17 cellular contexts compared by ENCODE assay signal in genomic region chr22:44269117-44269498, GRCh38. TPM values are rescaled to one million over a fixed set of nuclear protein-coding genes. Genes with fewer than 3 reads are reported as not detected.
A peak's percentile ranks its signal among the peaks of the same experiment; 100 is the strongest.
DNase-seq lines count a peak whose midpoint lies in the region; FAIRE-seq and TF ChIP-seq lines count a peak whose summit lies in the region.
"Had no signal": no experiment of that assay in that cellular context is flagged by ENCODE, and none has a peak within 500 bp of the region (broad histone marks: within the 10 kb centered on the region; RNA-seq: fewer than 3 reads in every experiment).

No MANE protein-coding gene starts in this region.

- H2BK120ac ChIP-seq in H1 (replicated peaks; ENCODE audit: low read depth, low read length) (no peak overlapping the region), neuronal stem cell (ENCODE audit: low read depth, low read length) (no peak overlapping the region)

- H3K4me3 ChIP-seq in HEK293 (ENCODE audit: low read depth, low read length): no peak overlapping the region
- H3K4me3 ChIP-seq in H1 (ENCODE audit: extremely low read depth in 1 of 4, insufficient read depth in 2 of 4, low read depth in 3 of 4, low read length in 4 of 4): no peak overlapping the region
- peak overlapping the region in 1 of 2 donors; percentile 3 for H3K4me3 ChIP-seq in neuronal stem cell (ENCODE audit: low read length in 2 of 2)
- H3K4me3 ChIP-seq in CD4-positive, alpha-beta memory T cell (ENCODE audit: low read length in 2 of 2): no peak overlapping the region

- CTCF ChIA-PET in HEK293 (lab: Yijun Ruan, JAX) (no interaction called here), H1 (lab: Charles Lee; ENCODE audit: partially characterized antibody) (no interaction called here)
- CTCF ChIA-PET in CD4-positive, alpha-beta memory T cell (lab: Charles Lee; ENCODE audit: partially characterized antibody): no interaction called here

- no peaks in the 10 kb centered on the region for H3K36me3 Mint-ChIP-seq in CD4-positive, alpha-beta memory T cell
- H3K36me3 Mint-ChIP-seq: CD8-positive, alpha-beta T cell had no signal

- H3K23me2 ChIP-seq in H1 (ENCODE audit: low read depth, low read length): peaks cover 9% of the 10 kb centered on the region; the same call in 1 of the 2 replicates

- no peak overlapping the region for H2AFZ ChIP-seq in H1 (ENCODE audit: low read length)
- H2AFZ ChIP-seq in neuronal stem cell (ENCODE audit: low read length): no peak overlapping the region

- no peak overlapping the region for H4K5ac ChIP-seq in H1 (ENCODE audit: insufficient read length, low read depth, low read length)

- TF ChIP-seq RAD21 in H1 (IDR thresholded peaks at IDR 0.05 in 1 of 2, conservative IDR thresholded peaks at IDR 0.05 in 1 of 2; ENCODE audit: low read depth in 2 of 2, low read length in 2 of 2): no peak

- H3K79me2 ChIP-seq in H1 (ENCODE audit: control insufficient read depth in 1 of 2, insufficient read depth in 2 of 2, low read length in 2 of 2): no peaks in the 10 kb centered on the region

- H3K23ac ChIP-seq in H1 (ENCODE audit: insufficient read length): no peak overlapping the region
- peak overlapping the region; percentile 57 for H3K23ac ChIP-seq in neuronal stem cell (ENCODE audit: low read depth, low read length, poor library complexity)

- H3K18ac ChIP-seq in H1 (ENCODE audit: extremely low read depth, low read length) (no peak overlapping the region), neuronal stem cell (ENCODE audit: low read length) (peak overlapping the region; percentile 50)

- H3K79me1 ChIP-seq in H1 (ENCODE audit: low read depth, low read length) (no peaks in the 10 kb centered on the region), neuronal stem cell (ENCODE audit: low read depth, low read length) (no peaks in the 10 kb centered on the region)

- peaks cover 0 to 5% of the 10 kb centered on the region in 2 experiments for H4K20me1 ChIP-seq in H1 (replicated peaks in 1 of 2; ENCODE audit: control insufficient read depth in 1 of 2, insufficient read depth in 2 of 2, low read length in 2 of 2)

- H4K91ac ChIP-seq in H1 (replicated peaks; ENCODE audit: insufficient read length, low read length) (peak overlapping the region; percentile 93), neuronal stem cell (ENCODE audit: low read depth, low read length, poor library complexity) (peak overlapping the region; percentile 33)

- no peaks in the 10 kb centered on the region for H3K27me3 ChIP-seq in H1 (replicated peaks in 1 of 4; ENCODE audit: control insufficient read depth in 3 of 4, extremely low read depth in 1 of 4, insufficient read depth in 3 of 4, low read length in 3 of 4)
- H3K27me3 ChIP-seq in neuronal stem cell (ENCODE audit: control insufficient read depth in 3 of 3, insufficient read depth in 3 of 3, low read depth in 1 of 3, low read length in 3 of 3): no peaks in the 10 kb centered on the region
- no peaks in the 10 kb centered on the region for H3K27me3 ChIP-seq in CD4-positive, alpha-beta memory T cell (ENCODE audit: insufficient read depth, low read length)

- H3K9ac ChIP-seq in H1 (replicated peaks in 1 of 4; ENCODE audit: extremely low read depth in 1 of 4, low read depth in 3 of 4, low read length in 3 of 4): 0 out of 7 replicates have a peak overlapping the region, but pooled peaks of 1 of the 4 experiments have one; percentile 17
- H3K9ac ChIP-seq in neuronal stem cell (ENCODE audit: low read depth, low read length, poor library complexity): no peak overlapping the region

- H3K4me2 ChIP-seq in H1 (ENCODE audit: insufficient read depth in 1 of 2, low read depth in 2 of 2, low read length in 2 of 2) (no peak overlapping the region), neuronal stem cell (ENCODE audit: insufficient read depth, low read length, poor library complexity, severe bottlenecking) (no peak overlapping the region)

- H3K36me3 ChIP-seq in HEK293 (ENCODE audit: control insufficient read depth in 2 of 2, insufficient read depth in 1 of 2, low read length in 2 of 2) (no peaks in the 10 kb centered on the region), H1 (ENCODE audit: control insufficient read depth in 2 of 4, insufficient read depth in 4 of 4, low read length in 3 of 4) (no peaks in the 10 kb centered on the region), neuronal stem cell (replicated peaks in 1 of 2; ENCODE audit: control insufficient read depth in 2 of 2, insufficient read depth in 2 of 2, low read length in 2 of 2) (no peaks in the 10 kb centered on the region)
- no peaks in the 10 kb centered on the region for H3K36me3 ChIP-seq in CD4-positive, alpha-beta memory T cell (ENCODE audit: insufficient read depth, low read length)

- no peak for FAIRE-seq in H1 (lab: Jason Lieb, UNC)
- FAIRE-seq: G401.6, GM12892 had no signal

- intact Hi-C loops in CD4-positive, alpha-beta memory T cell (cut with micrococcal nuclease): no loop called here

- H2BK12ac ChIP-seq in H1 (ENCODE audit: low read depth, low read length) (peak overlapping the region; percentile 86; the same call in 1 of the 2 replicates), neuronal stem cell (ENCODE audit: low read length) (peak overlapping the region; percentile 8)

- H3K56ac ChIP-seq in H1 (replicated peaks; ENCODE audit: insufficient read length, low read depth, low read length): peak overlapping the region; percentile 99

- H2BK20ac ChIP-seq in H1 (ENCODE audit: low read length): peak overlapping the region; percentile 66; the same call in 1 of the 2 replicates

- H4K8ac ChIP-seq in H1 (ENCODE audit: extremely low read depth, insufficient read depth, low read length): peak overlapping the region; percentile 35; the same call in 1 of the 2 replicates
- H4K8ac ChIP-seq in neuronal stem cell (ENCODE audit: low read depth, low read length): peak overlapping the region; percentile 94

- no peak for TF ChIP-seq EP300 in H1 (IDR thresholded peaks at IDR 0.05; ENCODE audit: borderline replicate concordance in 1 of 2, low read depth in 2 of 2, low read length in 2 of 2)

- H2BK5ac ChIP-seq in H1 (ENCODE audit: low read depth, low read length): no peak overlapping the region
- no peak overlapping the region for H2BK5ac ChIP-seq in neuronal stem cell (ENCODE audit: low read length)

- H3K4me3 Mint-ChIP-seq in CD4-positive, alpha-beta memory T cell: no peak overlapping the region
- H3K4me3 Mint-ChIP-seq: CD8-positive, alpha-beta T cell; H9; HFFc6 had no signal

- no peak for TF ChIP-seq POLR2A in H1 (IDR thresholded peaks at IDR 0.05; ENCODE audit: control extremely low read depth in 1 of 2, low read depth in 2 of 2, low read length in 2 of 2)

- POLR2A ChIA-PET in HEK293 (lab: Yijun Ruan, JAX): no interaction called here
- POLR2A ChIA-PET in H1 (lab: Charles Lee; ENCODE audit: partially characterized antibody): no interaction called here
- POLR2A ChIA-PET in CD4-positive, alpha-beta memory T cell (lab: Charles Lee; ENCODE audit: partially characterized antibody): no interaction called here

- no peak overlapping the region for H3K27ac Mint-ChIP-seq in CD4-positive, alpha-beta memory T cell
- H3K27ac Mint-ChIP-seq: CD8-positive, alpha-beta T cell; HFFc6 had no signal

- H3K4ac ChIP-seq in H1 (replicated peaks; ENCODE audit: insufficient read length, low read depth, low read length) (peak overlapping the region; percentile 65), neuronal stem cell (ENCODE audit: low read length) (no peak overlapping the region)

- H2AK5ac ChIP-seq in H1 (ENCODE audit: low read depth, low read length) (peak overlapping the region; percentile 95), neuronal stem cell (ENCODE audit: low read depth, low read length) (peak overlapping the region; percentile 5)

- H2BK15ac ChIP-seq in H1 (ENCODE audit: low read length) (peak overlapping the region; percentile 65; the same call in 1 of the 2 replicates), neuronal stem cell (ENCODE audit: low read length) (peak overlapping the region; percentile 64)

- peaks cover 0 to 1% (median 0%) of the 10 kb centered on the region in 8 donors for H3K9me3 Mint-ChIP-seq in CD4-positive, alpha-beta memory T cell
- H3K9me3 Mint-ChIP-seq: CD8-positive, alpha-beta T cell; HFFc6 had no signal

- H3K14ac ChIP-seq in H1 (ENCODE audit: insufficient read length) (no peak overlapping the region), neuronal stem cell (ENCODE audit: low read length) (peak overlapping the region; percentile 12)

- 78% methylated on average over 5 of the region's 5 CpGs; no CpG with 5 or more reads in 1 of the 2 experiments for WGBS in H1 (ENCODE audit: extremely low coverage in 1 of 2, insufficient coverage in 1 of 2, insufficient read length in 1 of 2, insufficient replicate concordance in 2 of 2, low coverage in 1 of 2, low lambda C conversion rate in 2 of 2, missing lambda C conversion rate in 1 of 2), 2 experiments
- 100% methylated on average over 2 of the region's 5 CpGs; no CpG with 5 or more reads in 1 of the 2 donors for WGBS in neuronal stem cell (ENCODE audit: extremely low coverage in 2 of 2, insufficient read length in 2 of 2, insufficient replicate concordance in 1 of 2), 2 donors

- H3K9me3 ChIP-seq in HEK293 (ENCODE audit: control insufficient read depth, insufficient read depth, low read depth, low read length) (no peaks in the 10 kb centered on the region), H1 (ENCODE audit: insufficient read depth in 2 of 2, low read depth in 1 of 2, low read length in 1 of 2) (no peaks in the 10 kb centered on the region), neuronal stem cell (replicated peaks in 1 of 2; ENCODE audit: control insufficient read depth in 2 of 2, insufficient read depth in 1 of 2, low read depth in 1 of 2, low read length in 2 of 2) (no peaks in the 10 kb centered on the region)
- no peaks in the 10 kb centered on the region for H3K9me3 ChIP-seq in CD4-positive, alpha-beta memory T cell (ENCODE audit: control insufficient read depth in 1 of 2, low read length in 2 of 2)
- H3K9me3 ChIP-seq: Caco-2 had no signal

- H3K27me3 Mint-ChIP-seq in CD4-positive, alpha-beta memory T cell: peaks cover 1 to 4% of the 10 kb centered on the region in 2 donors

- TF ChIP-seq CTCF in HEK293 (tag by site-specific recombination; IDR thresholded peaks at IDR 0.05) (no peak), H1 (IDR thresholded peaks at IDR 0.05; ENCODE audit: control extremely low read depth in 1 of 3, insufficient read depth in 1 of 3, low read depth in 1 of 3, low read length in 3 of 3) (no peak)

- H3K27ac ChIP-seq in HEK293 (ENCODE audit: extremely low read depth, low read depth, low read length): no peak overlapping the region
- no peak overlapping the region for H3K27ac ChIP-seq in H1 (ENCODE audit: low read depth, low read length)
- no peak overlapping the region for H3K27ac ChIP-seq in neuronal stem cell (replicated peaks; ENCODE audit: low read length)
- H3K27ac ChIP-seq in CD4-positive, alpha-beta memory T cell (ENCODE audit: low read depth, low read length): no peak overlapping the region

- no peaks in the 10 kb centered on the region for H3K4me1 ChIP-seq in HEK293 (ENCODE audit: control insufficient read depth, insufficient read depth, low read length)
- H3K4me1 ChIP-seq in H1 (replicated peaks in 1 of 4; ENCODE audit: control insufficient read depth in 3 of 4, insufficient read depth in 4 of 4, low read length in 3 of 4): no peaks in the 10 kb centered on the region; a peak in 1 of 7 replicates
- H3K4me1 ChIP-seq in neuronal stem cell (ENCODE audit: control insufficient read depth in 2 of 2, insufficient read depth in 1 of 2, low read depth in 1 of 2, low read length in 2 of 2): peaks cover 15 to 16% of the 10 kb centered on the region in 2 donors
- H3K4me1 ChIP-seq in CD4-positive, alpha-beta memory T cell (ENCODE audit: insufficient read depth, low read length): no peaks in the 10 kb centered on the region
- H3K4me1 ChIP-seq: Caco-2 had no signal

- DNase-seq in H1 (ENCODE audit: low read depth in 1 of 2, low spot score in 2 of 2): no peak
- DNase-seq in neuronal stem cell (ENCODE audit: low spot score): no peak
- DNase-seq in activated CD4-positive, alpha-beta T cell treated with anti-CD3 and anti-CD28 coated beads for 4 hours: no peak
- no peak for DNase-seq in CD4-positive, alpha-beta memory T cell
- no peak for DNase-seq in RPMI8226
- DNase-seq in kidney tubule cell (ENCODE audit: low spot score): no peak
- DNase-seq: C1 segment of cervical spinal cord; Caco-2; CD8-positive, alpha-beta T cell; DMS153; DND-41; GOT3; H9; HFFc6 had no signal

- no peaks in the 10 kb centered on the region for H3K4me1 Mint-ChIP-seq in CD4-positive, alpha-beta memory T cell

RNA-seq across cellular contexts. Expression of gene SHISAL1, which starts 43.6 kb away (rescaled TPM):
- 5.4 and 5.8 TPM in 2 replicates for total RNA-seq in H1 (2021; fragmentation: NEBNext Ultra II Directional; extraction: Animal tissue kit (Norgen Biotek cat#: 25700))
- polyA plus RNA-seq in H1 (2011; rRNA removed): 2.4 and 3.7 TPM in 2 replicates
- 2.7 TPM for polyA plus RNA-seq in H1 (2011; cell fraction: cytosol; rRNA removed)
- 3.0 TPM for polyA plus RNA-seq in H1 (2011; cell fraction: nucleus; rRNA removed)
- 4.3 to 5.6 TPM (median 5.0 TPM) in 4 replicates for polyA plus RNA-seq in H1 (2012, experiment 1 of 2)
- polyA plus RNA-seq in H1 (2012, experiment 2 of 2): 3.5 TPM
- polyA plus RNA-seq in H1 (2013, experiment 1 of 2): 2.3 TPM
- 2.5 TPM for polyA plus RNA-seq in H1 (2013, experiment 2 of 2)
- 7.7 and 11.4 TPM in 2 replicates for polyA minus RNA-seq in H1 (2011; rRNA and poly(A)+ RNA removed)
- 2.6 TPM for polyA minus RNA-seq in H1 (2011; cell fraction: cytosol; rRNA and poly(A)+ RNA removed)
- 2.2 TPM for polyA minus RNA-seq in H1 (2011; cell fraction: nucleus; rRNA and poly(A)+ RNA removed)
- 3.6 TPM for polyA plus RNA-seq in neuronal stem cell (2013, experiment 1 of 2)
- polyA plus RNA-seq in neuronal stem cell (2013, experiment 2 of 2): 3.6 TPM
- total RNA-seq in CD4-positive, alpha-beta memory T cell: not detected
- polyA plus RNA-seq in CD4-positive, alpha-beta memory T cell: not detected
- total RNA-seq: Caco-2; CD8-positive, alpha-beta T cell; HFFc6 had no signal
